In the genomic region with DNA sequence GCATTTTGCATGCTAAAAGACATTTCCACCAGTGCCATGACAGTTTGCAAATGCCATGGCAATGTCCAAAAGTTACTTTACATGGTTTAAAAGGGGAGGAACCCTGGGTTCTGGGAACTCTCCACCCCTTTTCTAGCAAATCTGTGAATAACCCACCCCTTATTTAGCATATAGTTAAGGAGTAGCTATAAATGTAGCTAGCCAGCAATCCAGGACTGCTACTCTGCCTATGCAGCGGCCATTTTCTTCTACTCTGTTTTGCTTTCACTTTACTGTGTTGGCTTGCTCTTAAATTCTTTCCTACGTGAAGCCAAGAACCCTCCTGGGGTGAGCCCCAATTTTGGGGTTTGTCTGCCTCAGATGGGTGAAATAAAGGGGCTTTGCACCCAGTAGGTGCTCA, we compare ENCODE assay signal across 19 cellular contexts.
DNase-seq lines count a peak whose midpoint lies in the region; ATAC-seq, FAIRE-seq and TF ChIP-seq lines count a peak whose summit lies in the region.
"Had no signal": no experiment of that assay in that cellular context is flagged by ENCODE, and none has a peak within 500 bp of the region (broad histone marks: within the 10 kb centered on the region; RNA-seq: fewer than 3 reads in every experiment).

No MANE protein-coding gene starts in this region.

- no peaks in the 10 kb centered on the region for H3K9me3 Mint-ChIP-seq in activated CD4-positive, alpha-beta T cell treated with anti-CD3 and anti-CD28 coated beads, Interleukin-2, amount 10 ng/mL, durations not matched to agents 7 days and 5 days
- H3K9me3 Mint-ChIP-seq: activated naive CD4-positive, alpha-beta T cell treated with anti-CD3 and anti-CD28 coated beads, Interleukin-2, amount 50 U/mL, for 72 hours; CD8-positive, alpha-beta memory T cell; neural progenitor cell; stimulated activated memory B cell treated with anti-CD40 and anti-IgM and Interleukin-4, amounts not matched to agents 10 μg/mL and 1 μg/mL and 100 μg/mL, for 72 hours had no signal

- H3K27me3 ChIP-seq in Loucy (ENCODE audit: insufficient read depth, low read length, poor library complexity, severe bottlenecking), result no peaks in the 10 kb centered on the region
- H3K27me3 ChIP-seq: neural progenitor cell, uterus had no signal

- H3K9me3 ChIP-seq in Loucy (ENCODE audit: insufficient read depth, low read depth, low read length), result no peaks in the 10 kb centered on the region
- H3K9me3 ChIP-seq: uterus had no signal

- no peak overlapping the region for H3K4me3 Mint-ChIP-seq in activated CD4-positive, alpha-beta T cell treated with anti-CD3 and anti-CD28 coated beads, Interleukin-2, amount 10 ng/mL, durations not matched to agents 7 days and 5 days
- H3K4me3 Mint-ChIP-seq: activated CD4-positive, alpha-beta T cell treated with anti-CD3 and anti-CD28 coated beads for 36 hours; neural progenitor cell; stimulated activated memory B cell treated with anti-CD40 and anti-IgM and Interleukin-4, amounts not matched to agents 10 μg/mL and 1 μg/mL and 100 μg/mL, for 72 hours had no signal

- CTCF ChIA-PET in activated CD4-positive, alpha-beta T cell treated with anti-CD3 and anti-CD28 coated beads, Interleukin-2, amount 10 ng/mL, durations not matched to agents 7 days and 5 days (lab: Charles Lee), result no interaction called here

- peak overlapping the region; percentile 84 for H2AFZ ChIP-seq in Loucy (ENCODE audit: low read length)
- H2AFZ ChIP-seq: neural progenitor cell had no signal

- FAIRE-seq in frontal cortex (lab: Jason Lieb, UNC), result no peak
- FAIRE-seq: keratinocyte had no signal

- no peak overlapping the region for H3K9ac ChIP-seq in Loucy (ENCODE audit: low read depth, low read length, poor library complexity, severe bottlenecking)
- H3K9ac ChIP-seq: neural progenitor cell had no signal

- no peaks in the 10 kb centered on the region for H3K4me1 ChIP-seq in Loucy (ENCODE audit: insufficient read depth, low read length, poor library complexity, severe bottlenecking)
- H3K4me1 ChIP-seq: neural progenitor cell, uterus had no signal

- H3K9me2 ChIP-seq in Loucy (replicated peaks; ENCODE audit: low read depth, low read length), result no peaks in the 10 kb centered on the region

- peak overlapping the region; percentile 17 for H3K4me2 ChIP-seq in Loucy (ENCODE audit: low read depth, low read length, poor library complexity, severe bottlenecking)
- H3K4me2 ChIP-seq: neural progenitor cell had no signal

- H3K27me3 Mint-ChIP-seq in activated CD4-positive, alpha-beta T cell treated with anti-CD3 and anti-CD28 coated beads, Interleukin-2, amount 10 ng/mL, durations not matched to agents 7 days and 5 days, result peaks cover 5% of the 10 kb centered on the region
- H3K27me3 Mint-ChIP-seq: activated CD4-positive, alpha-beta T cell treated with anti-CD3 and anti-CD28 coated beads for 36 hours had no signal

- TF ChIP-seq CTCF in AG10803 (conservative IDR thresholded peaks at IDR 0.05; ENCODE audit: low read length), result no peak
- TF ChIP-seq CTCF in Loucy (conservative IDR thresholded peaks at IDR 0.05; ENCODE audit: low read length), result no peak
- no peak for TF ChIP-seq CTCF in WI38 (IDR thresholded peaks at IDR 0.05; ENCODE audit: low read depth, low read length)

- POLR2A ChIA-PET in activated CD4-positive, alpha-beta T cell treated with anti-CD3 and anti-CD28 coated beads, Interleukin-2, amount 10 ng/mL, durations not matched to agents 7 days and 5 days (lab: Charles Lee), result no interaction called here

- no peaks in the 10 kb centered on the region for H4K20me1 ChIP-seq in Loucy (ENCODE audit: insufficient read depth, low read length, poor library complexity, severe bottlenecking)

- no peaks in the 10 kb centered on the region for H3K4me1 Mint-ChIP-seq in activated CD4-positive, alpha-beta T cell treated with anti-CD3 and anti-CD28 coated beads, Interleukin-2, amount 10 ng/mL, durations not matched to agents 7 days and 5 days
- H3K4me1 Mint-ChIP-seq: activated CD4-positive, alpha-beta T cell treated with anti-CD3 and anti-CD28 coated beads for 36 hours; stimulated activated memory B cell treated with anti-CD40 and anti-IgM and Interleukin-4, amounts not matched to agents 10 μg/mL and 1 μg/mL and 100 μg/mL, for 72 hours had no signal

- no peak overlapping the region for H3K27ac Mint-ChIP-seq in activated CD4-positive, alpha-beta T cell treated with anti-CD3 and anti-CD28 coated beads, Interleukin-2, amount 10 ng/mL, durations not matched to agents 7 days and 5 days
- H3K27ac Mint-ChIP-seq: activated CD4-positive, alpha-beta T cell treated with anti-CD3 and anti-CD28 coated beads for 36 hours; activated naive CD4-positive, alpha-beta T cell treated with anti-CD3 and anti-CD28 coated beads, Interleukin-2, amount 50 U/mL, for 72 hours; CD8-positive, alpha-beta memory T cell; neural progenitor cell; stimulated activated memory B cell treated with anti-CD40 and anti-IgM and Interleukin-4, amounts not matched to agents 10 μg/mL and 1 μg/mL and 100 μg/mL, for 72 hours had no signal

- no peaks in the 10 kb centered on the region for H3F3A ChIP-seq in Loucy (ENCODE audit: low read depth)

- H3K36me3 Mint-ChIP-seq in activated CD4-positive, alpha-beta T cell treated with anti-CD3 and anti-CD28 coated beads, Interleukin-2, amount 10 ng/mL, durations not matched to agents 7 days and 5 days (ENCODE audit: low read depth), result no peaks in the 10 kb centered on the region
- H3K36me3 Mint-ChIP-seq: activated naive CD4-positive, alpha-beta T cell treated with anti-CD3 and anti-CD28 coated beads, Interleukin-2, amount 50 U/mL, for 72 hours; neural progenitor cell; stimulated activated memory B cell treated with anti-CD40 and anti-IgM and Interleukin-4, amounts not matched to agents 10 μg/mL and 1 μg/mL and 100 μg/mL, for 72 hours had no signal

- no peaks in the 10 kb centered on the region for H3K36me3 ChIP-seq in Loucy (ENCODE audit: insufficient read depth, low read length)
- H3K36me3 ChIP-seq: neural progenitor cell, uterus had no signal

- DNase-seq in AG10803 (ENCODE audit: low read depth) (no peak), lung microvascular endothelial cell (ENCODE audit: low read depth in 2 of 2) (peak; percentile 8 to 30), frontal cortex (ENCODE audit: low spot score in 2 of 2) (no peak), HCEC 1CT (no peak)
- no peak for DNase-seq in activated CD4-positive, alpha-beta T cell treated with anti-CD3 and anti-CD28 coated beads, Interleukin-2, amount 10 ng/mL, durations not matched to agents 7 days and 5 days
- DNase-seq: activated CD4-positive, alpha-beta T cell treated with anti-CD3 and anti-CD28 coated beads for 36 hours; AML-193; CD8-positive, alpha-beta memory T cell; NCI-H1436 treated with DMSO at 0.1 percent for 48 hours; NCI-H510A; uterus had no signal

- H3K4me3 ChIP-seq in AG10803 (ENCODE audit: low read length) (peak overlapping the region; percentile 5), Loucy (ENCODE audit: low read length, poor library complexity, severe bottlenecking) (peak overlapping the region; percentile 4), WI38 (ENCODE audit: low read depth, low read length) (peak overlapping the region; percentile 38)
- H3K4me3 ChIP-seq: neural progenitor cell, skin epidermis, uterus had no signal

- ATAC-seq in GM18870 (IDR thresholded peaks at IDR 0.05; ENCODE audit: unreplicated experiment), result no peak
- ATAC-seq: activated CD4-positive, alpha-beta T cell treated with anti-CD3 and anti-CD28 coated beads for 36 hours; activated naive CD4-positive, alpha-beta T cell treated with anti-CD3 and anti-CD28 coated beads, Interleukin-2, amount 50 U/mL, for 72 hours; stimulated activated memory B cell treated with anti-CD40 and anti-IgM and Interleukin-4, amounts not matched to agents 10 μg/mL and 1 μg/mL and 100 μg/mL, for 72 hours had no signal

- H3K79me2 ChIP-seq in Loucy (ENCODE audit: insufficient read depth, low read length), result no peaks in the 10 kb centered on the region

Comparison
In these comparisons a context has a peak if more than half of its experiments do, and no peak if none do; other contexts are left out.
1. DNase-seq: peak in lung microvascular endothelial cell (2 of 2); none in AG10803 (single experiment), frontal cortex (0 of 2), HCEC 1CT (single experiment) and activated CD4-positive, alpha-beta T cell treated with anti-CD3 and anti-CD28 coated beads, Interleukin-2, amount 10 ng/mL, durations not matched to agents 7 days and 5 days (single experiment).
2. Peak in every context shown above with its lines, with median percentiles within 50 percentile points of each other: H3K4me3 ChIP-seq.